In the genomic region with DNA sequence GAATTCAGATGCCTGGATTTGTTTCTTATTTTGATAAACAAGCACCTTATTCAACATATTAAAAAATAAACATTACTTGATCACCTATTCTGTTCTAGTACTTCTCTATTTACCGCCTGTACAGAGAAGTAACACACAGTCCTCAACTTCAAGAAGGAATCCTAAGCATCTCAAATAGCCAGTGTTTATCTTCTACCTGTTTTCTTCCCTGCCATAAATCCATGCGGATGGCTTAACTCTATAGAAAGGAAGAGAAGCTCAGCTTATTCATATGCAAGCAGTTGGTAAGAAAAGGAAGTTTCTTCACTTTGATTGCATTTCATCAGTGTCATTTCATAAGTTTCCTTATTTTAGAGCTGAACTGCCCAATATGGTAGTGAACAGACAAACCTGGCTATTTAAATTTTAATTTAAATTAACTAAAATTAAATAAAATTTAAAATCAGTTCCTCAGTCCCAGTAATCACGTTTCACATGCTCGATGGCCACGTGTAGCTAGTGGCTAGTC, we compare ENCODE assay signal across 1 cellular context.
TF ChIP-seq lines count a peak whose summit lies in the region.

No MANE protein-coding gene starts in this region.

TF ChIP-seq in H1, 55 proteins besides CTCF, POLR2A, EP300 and RAD21 (continued from another document):
- TF ChIP-seq KDM4A (IDR thresholded peaks at IDR 0.05; ENCODE audit: low read depth, low read length, severe bottlenecking) = no peak
TF ChIP-seq in H1: peak in this region for 0.
